15 cellular contexts compared by ENCODE assay signal in genomic region chr5:58775699-58776098, GRCh38.
DNase-seq lines count a peak whose midpoint lies in the region; ATAC-seq, FAIRE-seq and TF ChIP-seq lines count a peak whose summit lies in the region.
"Had no signal": no experiment of that assay in that cellular context is flagged by ENCODE, and none has a peak within 500 bp of the region (broad histone marks: within the 10 kb centered on the region; RNA-seq: fewer than 3 reads in every experiment).

No MANE protein-coding gene starts in this region.

- no peak overlapping the region for H3K27ac Mint-ChIP-seq in activated CD8-positive, alpha-beta memory T cell treated with anti-CD3 and anti-CD28 coated beads, Interleukin-2, amount 10 ng/mL, durations not matched to agents 7 days and 5 days
- H3K27ac Mint-ChIP-seq: natural killer cell had no signal

- H3K4me3 ChIP-seq in WERI-Rb-1 (ENCODE audit: low read depth, low read length): no peak overlapping the region

- TF ChIP-seq POLR2A in GM12892 (IDR thresholded peaks at IDR 0.05; ENCODE audit: low read depth, low read length): no peak

- peaks cover 3% of the 10 kb centered on the region for H3K4me1 Mint-ChIP-seq in activated CD8-positive, alpha-beta memory T cell treated with anti-CD3 and anti-CD28 coated beads, Interleukin-2, amount 10 ng/mL, durations not matched to agents 7 days and 5 days
- H3K4me1 Mint-ChIP-seq: natural killer cell had no signal

- H3K27me3 ChIP-seq in WERI-Rb-1 (ENCODE audit: insufficient read depth, low read depth, severe bottlenecking): no peaks in the 10 kb centered on the region

- H3K9me3 ChIP-seq in WERI-Rb-1 (ENCODE audit: severe bottlenecking): no peaks in the 10 kb centered on the region

- DNase-seq in kidney tubule cell (ENCODE audit: low spot score) (peak; percentile 10), WERI-Rb-1 (no peak), GM12892 (ENCODE audit: insufficient read length) (no peak), NK-92 (lab: John Stamatoyannopoulos, UW; ENCODE audit: unreplicated experiment) (no peak)
- no peak for DNase-seq in activated CD8-positive, alpha-beta memory T cell treated with anti-CD3 and anti-CD28 coated beads, Interleukin-2, amount 10 ng/mL, durations not matched to agents 7 days and 5 days
- DNase-seq: activated CD4-positive, alpha-beta T cell treated with anti-CD3 and anti-CD28 coated beads, Interleukin-2, amount 50 U/mL, for 4 hours; aorta; natural killer cell; NCI-H2171 treated with DMSO at 0.1 percent for 48 hours had no signal

- H3K27me3 Mint-ChIP-seq in activated CD8-positive, alpha-beta memory T cell treated with anti-CD3 and anti-CD28 coated beads, Interleukin-2, amount 10 ng/mL, durations not matched to agents 7 days and 5 days: peaks cover 18% of the 10 kb centered on the region

- H3K36me3 Mint-ChIP-seq in activated CD8-positive, alpha-beta memory T cell treated with anti-CD3 and anti-CD28 coated beads, Interleukin-2, amount 10 ng/mL, durations not matched to agents 7 days and 5 days: no peaks in the 10 kb centered on the region
- H3K36me3 Mint-ChIP-seq: natural killer cell had no signal

- H3K4me3 Mint-ChIP-seq in activated CD8-positive, alpha-beta memory T cell treated with anti-CD3 and anti-CD28 coated beads, Interleukin-2, amount 10 ng/mL, durations not matched to agents 7 days and 5 days: no peak overlapping the region
- H3K4me3 Mint-ChIP-seq: natural killer cell had no signal

- peak; percentile 92 for ATAC-seq in GM18870 (IDR thresholded peaks at IDR 0.05; ENCODE audit: unreplicated experiment)
- ATAC-seq in GM21367 (IDR thresholded peaks at IDR 0.05; ENCODE audit: unreplicated experiment): peak; percentile 73
- peak; percentile 78 for ATAC-seq in HG03060 (IDR thresholded peaks at IDR 0.05; ENCODE audit: low read depth, unreplicated experiment)
- no peak for ATAC-seq in activated CD8-positive, alpha-beta memory T cell treated with anti-CD3 and anti-CD28 coated beads, Interleukin-2, amount 10 ng/mL, durations not matched to agents 7 days and 5 days
- ATAC-seq: natural killer cell, Right ventricle myocardium inferior had no signal

- H3K9me3 Mint-ChIP-seq in activated CD8-positive, alpha-beta memory T cell treated with anti-CD3 and anti-CD28 coated beads, Interleukin-2, amount 10 ng/mL, durations not matched to agents 7 days and 5 days (ENCODE audit: low read depth): no peaks in the 10 kb centered on the region
- H3K9me3 Mint-ChIP-seq: natural killer cell had no signal

- FAIRE-seq in GM12892 (lab: Jason Lieb, UNC): no peak
- FAIRE-seq: endometrium, GM12891 had no signal

- no peak overlapping the region for H3K27ac ChIP-seq in WERI-Rb-1

- no peak for TF ChIP-seq CTCF in WERI-Rb-1 (IDR thresholded peaks at IDR 0.05; ENCODE audit: low read depth, low read length)

- CTCF ChIA-PET in activated CD8-positive, alpha-beta memory T cell treated with anti-CD3 and anti-CD28 coated beads, Interleukin-2, amount 10 ng/mL, durations not matched to agents 7 days and 5 days (lab: Charles Lee): no interaction called here

- no peaks in the 10 kb centered on the region for H3K36me3 ChIP-seq in WERI-Rb-1
